Comparison of ENCODE assay signal across 8 cellular contexts in genomic region chr11:124875943-124876817, GRCh38. TPM values are rescaled to one million over a fixed set of nuclear protein-coding genes. Genes with fewer than 3 reads are reported as not detected.
DNase-seq lines count a peak whose midpoint lies in the region; ATAC-seq and TF ChIP-seq lines count a peak whose summit lies in the region.

No MANE protein-coding gene starts in this region.

- no peaks in the 10 kb centered on the region; the same call in 1 of the 2 replicates for H3K27me3 ChIP-seq in MG63
- H3K27me3 ChIP-seq in prostate gland (replicated peaks; ENCODE audit: insufficient read depth) = no peaks in the 10 kb centered on the region

- H3K4me3 ChIP-seq in MG63 = peak overlapping the region; percentile 68
- H3K4me3 ChIP-seq in prostate gland = peak overlapping the region; percentile 40 to 47

- no peaks in the 10 kb centered on the region for H3K9me3 ChIP-seq in MG63
- H3K9me3 ChIP-seq in prostate gland = no peaks in the 10 kb centered on the region

- H3K4me1 Mint-ChIP-seq in T-cell = peaks cover 21 to 26% (median 23%) of the 10 kb centered on the region in 3 donors

- TF ChIP-seq POLR2A in prostate gland (IDR thresholded peaks at IDR 0.05) = no peak

- H3K36me3 ChIP-seq in MG63 = no peaks in the 10 kb centered on the region
- no peaks in the 10 kb centered on the region for H3K36me3 ChIP-seq in prostate gland

- ATAC-seq in T-cell (replicated peaks in 1 of 4) (peak; percentile 93 to 96 (median 94)), left ventricle myocardium superior (peak; percentile 94)

- H3K27me3 Mint-ChIP-seq in T-cell = peaks cover 30 to 35% of the 10 kb centered on the region in 2 donors

- CTCF ChIA-PET in T-cell (lab: Charles Lee) = interaction anchor here (0.6 to 1.4 kb wide), 33 partner anchors 10 to 1019 kb away, joined by 3 to 21 read pairs (median 3); partner anchors contain the start of genes CCDC15 (in 1 of the 2), ROBO3 (in 1 of the 2), STT3A (in 1 of the 2) and TBRG1 (in 1 of the 2)

- H3K27ac ChIP-seq in prostate gland = peak overlapping the region; percentile 86 to 89

- intact Hi-C loops in left ventricle myocardium superior (cut with micrococcal nuclease) (no loop called here), prostate gland (cut with DNase I) (no loop called here)

- WGBS in prostate gland = 1% methylated on average over 66 of the region's 69 CpGs

- no peaks in the 10 kb centered on the region for H3K4me1 ChIP-seq in prostate gland (replicated peaks)

- H3K9me3 Mint-ChIP-seq in T-cell = no peaks in the 10 kb centered on the region

- H3K36me3 Mint-ChIP-seq in T-cell = no peaks in the 10 kb centered on the region

- H3K4me3 Mint-ChIP-seq in T-cell = peak overlapping the region; percentile 83 to 84 (median 83)

- POLR2A ChIA-PET in T-cell (lab: Charles Lee) = interaction anchor here (0.6 to 1.0 kb wide), 2 partner anchors 74 to 78 kb away, joined by 3 to 9 read pairs; partner anchors contain the start of gene CCDC15 (in 1 of the 2)

- peak; percentile 37 to 88 (median 68) for TF ChIP-seq CTCF in prostate gland (IDR thresholded peaks at IDR 0.05)

- peak overlapping the region in 1 of 2 donors; percentile 72 for H3K27ac Mint-ChIP-seq in T-cell

- peak; percentile 96 for DNase-seq in GM03348 (ENCODE audit: low spot score)
- peak; percentile 90 for DNase-seq in HCEC 1CT
- DNase-seq in MG63 = peak; percentile 88
- DNase-seq in T-cell = peak; percentile 54 to 82 (median 70)
- DNase-seq in amniotic epithelial cell (ENCODE audit: low read depth) = peak; percentile 91
- peak; percentile 91 for DNase-seq in left ventricle myocardium superior
- peak; percentile 83 for DNase-seq in prostate gland (ENCODE audit: low spot score)
- DNase-seq in ureter (ENCODE audit: low spot score) = peak; percentile 85

RNA-seq across cellular contexts. Expression of gene ROBO3, which starts 10.9 kb away (rescaled TPM):
- 19.3 and 21.5 TPM in 2 replicates for total RNA-seq in MG63 (2014; rRNA removed; shearing (Covaris generic); ENCODE audit: low replicate concordance)
- total RNA-seq in T-cell (10 to 100 TPM; 10.2 to 24.7 (median 17.7) TPM), left ventricle myocardium superior (4.5 TPM), prostate gland (10 to 100 TPM; 18.0 to 30.6 TPM), ureter (27.4 TPM)

RNA-seq across cellular contexts. Expression of gene ROBO4, which starts 21.5 kb away (rescaled TPM):
- 7.4 and 13.7 TPM in 2 replicates for total RNA-seq in MG63 (2014; rRNA removed; shearing (Covaris generic); ENCODE audit: low replicate concordance)
- total RNA-seq in T-cell (under 1 TPM in 3 of 5 donors, not detected in 2; 0.41 to 0.59 (median 0.50) TPM), left ventricle myocardium superior (27.6 TPM), prostate gland (10 to 100 TPM in 1 of 2 donors, 1 to 10 TPM in 1; 8.5 to 22.0 TPM), ureter (16.8 TPM)

RNA-seq across cellular contexts. Expression of gene HEPN1, which starts 42.9 kb away (rescaled TPM):
- not detected in 2 replicates for total RNA-seq in MG63 (2014; rRNA removed; shearing (Covaris generic); ENCODE audit: low replicate concordance)
- total RNA-seq in T-cell (not detected), left ventricle myocardium superior (not detected), prostate gland (not detected), ureter (not detected)

RNA-seq across cellular contexts. Expression of gene HEPACAM, which starts 59.7 kb away (rescaled TPM):
- total RNA-seq in MG63 (2014; rRNA removed; shearing (Covaris generic); ENCODE audit: low replicate concordance) = not detected in 2 replicates
- total RNA-seq in T-cell (not detected), left ventricle myocardium superior (0.62 TPM), prostate gland (under 1 TPM in 1 of 2 donors, not detected in 1; 0.27 TPM), ureter (0.68 TPM)

Comparison
In these comparisons a context has a peak if more than half of its experiments do, and no peak if none do; other contexts are left out.
1. Peak in every context shown above with its lines: DNase-seq, ATAC-seq, H3K4me3 ChIP-seq and H3K27ac ChIP-seq.